In genomic region chr12:2804390-2805145, GRCh38 we compare ENCODE assay signal across 1 cellular context.
TF ChIP-seq lines count a peak whose summit lies in the region.

No MANE protein-coding gene starts in this region.

TF ChIP-seq in IMR-90, 13 proteins besides CTCF, POLR2A, EP300 and RAD21 (continued from another document):
- TF ChIP-seq MAZ (IDR thresholded peaks at IDR 0.05; ENCODE audit: borderline replicate concordance, low read depth, low read length) (no peak; the same call in 1 of the 2 replicates), BHLHE40 (IDR thresholded peaks at IDR 0.05; ENCODE audit: low read depth, low read length) (0 out of 2 replicates have a peak, but pooled peaks have one; percentile 17), ELK1 (IDR thresholded peaks at IDR 0.05; ENCODE audit: borderline replicate concordance, low read depth, low read length) (no peak), SMC3 (IDR thresholded peaks at IDR 0.05; ENCODE audit: low read depth, low read length) (no peak)
